ENCODE assay signal across 9 cellular contexts in the genomic region with DNA sequence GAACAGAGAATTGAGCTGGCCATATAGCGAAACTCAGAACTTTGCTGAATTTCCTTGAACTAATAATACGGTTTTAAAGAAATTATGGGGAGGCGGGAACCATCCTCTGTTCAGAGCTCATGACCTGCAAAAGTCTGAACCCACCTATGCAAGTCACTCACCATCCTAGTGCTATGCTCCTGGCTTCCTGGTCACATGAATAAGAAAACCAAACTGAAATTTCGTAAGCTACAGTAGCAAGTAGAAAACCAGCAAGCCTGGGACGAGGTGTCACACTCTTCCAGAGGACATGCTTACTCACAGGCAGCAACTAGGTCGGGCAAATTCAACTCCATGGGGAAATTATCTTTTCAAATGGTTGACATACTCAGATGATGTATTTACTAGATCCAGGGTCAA.
DNase-seq lines count a peak whose midpoint lies in the region; ATAC-seq lines count a peak whose summit lies in the region.
"Had no signal": no experiment of that assay in that cellular context is flagged by ENCODE, and none has a peak within 500 bp of the region (broad histone marks: within the 10 kb centered on the region; RNA-seq: fewer than 3 reads in every experiment).

No MANE protein-coding gene starts in this region.

- peaks cover 18% of the 10 kb centered on the region for H3K4me1 Mint-ChIP-seq in memory B cell

- peak overlapping the region; percentile 32 for H3K4me3 Mint-ChIP-seq in memory B cell

- no peaks in the 10 kb centered on the region for H3K9me3 Mint-ChIP-seq in memory B cell

- DNase-seq in HuH-7 (ENCODE audit: low spot score) (peak; percentile 18), memory B cell (ENCODE audit: low spot score in 2 of 2) (no peak), NCI-H2227 treated with DMSO at 0.1 percent for 48 hours (lab: John Stamatoyannopoulos, UW) (no peak), SW480 (ENCODE audit: low spot score) (no peak), DMS153 treated with DMSO at 0.1 percent for 48 hours (lab: John Stamatoyannopoulos, UW; ENCODE audit: unreplicated experiment) (no peak)
- DNase-seq in activated CD4-positive, alpha-beta T cell treated with anti-CD3 and anti-CD28 coated beads for 1 hour = no peak
- DNase-seq: activated CD4-positive, CD25-positive, alpha-beta regulatory T cell treated with anti-CD3 and anti-CD28 coated beads, Interleukin-2, amount 50 U/mL, for 72 hours had no signal

- peak; percentile 39 for ATAC-seq in GM18907 (IDR thresholded peaks at IDR 0.05; ENCODE audit: unreplicated experiment)
- peak; percentile 57 for ATAC-seq in HG02623 (IDR thresholded peaks at IDR 0.05; ENCODE audit: unreplicated experiment)
- peak; percentile 11 for ATAC-seq in memory B cell (ENCODE audit: low read depth)

- no peak overlapping the region for H3K27ac Mint-ChIP-seq in memory B cell

- no peaks in the 10 kb centered on the region for H3K27me3 Mint-ChIP-seq in memory B cell

- H3K36me3 Mint-ChIP-seq in memory B cell = peaks cover 17% of the 10 kb centered on the region
